Comparison of ENCODE assay signal across 11 cellular contexts in the genomic region with DNA sequence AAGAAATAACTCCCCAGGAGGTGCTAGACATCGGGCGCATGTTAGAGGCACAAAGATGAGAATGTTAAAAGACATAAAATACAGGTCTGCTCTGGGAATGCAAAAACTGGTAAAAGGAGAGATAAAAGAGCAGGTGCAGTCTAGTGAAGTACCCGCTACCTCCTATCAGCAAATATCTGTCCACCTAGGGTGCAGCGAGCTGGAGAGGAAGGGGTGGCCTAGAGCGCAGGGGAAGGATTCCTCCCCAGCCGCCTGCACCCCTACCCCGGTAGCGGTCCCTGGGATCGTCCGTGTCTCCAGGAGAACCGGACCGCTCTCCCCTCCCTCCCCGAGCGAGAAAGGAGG. TPM values are rescaled to one million over a fixed set of nuclear protein-coding genes. Genes with fewer than 3 reads are reported as not detected.
DNase-seq lines count a peak whose midpoint lies in the region; ATAC-seq and TF ChIP-seq lines count a peak whose summit lies in the region.
"Had no signal": no experiment of that assay in that cellular context is flagged by ENCODE, and none has a peak within 500 bp of the region (broad histone marks: within the 10 kb centered on the region; RNA-seq: fewer than 3 reads in every experiment).

No MANE protein-coding gene starts in this region.

- peaks cover 11% of the 10 kb centered on the region for H3K4me1 Mint-ChIP-seq in stimulated activated naive CD8-positive, alpha-beta T cell treated with anti-CD3 and anti-CD28 coated beads, Interleukin-15, Interleukin-2, amounts not matched to agents 100 ng/mL and 50 ng/mL, for 24 hours (ENCODE audit: low read depth)
- H3K4me1 Mint-ChIP-seq in natural killer cell: peaks cover 11 to 15% of the 10 kb centered on the region in 2 donors

- no peaks in the 10 kb centered on the region for H3K9me3 ChIP-seq in colonic mucosa

- H3K27me3 Mint-ChIP-seq in stimulated activated naive CD8-positive, alpha-beta T cell treated with anti-CD3 and anti-CD28 coated beads, Interleukin-15, Interleukin-2, amounts not matched to agents 100 ng/mL and 50 ng/mL, for 24 hours: peaks cover 42% of the 10 kb centered on the region
- peaks cover 42 to 43% of the 10 kb centered on the region in 2 donors for H3K27me3 Mint-ChIP-seq in natural killer cell (ENCODE audit: low read depth in 2 of 2)

- H3K27me3 ChIP-seq in colonic mucosa: no peaks in the 10 kb centered on the region

- H3K36me3 Mint-ChIP-seq in stimulated activated naive CD8-positive, alpha-beta T cell treated with anti-CD3 and anti-CD28 coated beads, Interleukin-15, Interleukin-2, amounts not matched to agents 100 ng/mL and 50 ng/mL, for 24 hours (ENCODE audit: low read depth): peaks cover 9% of the 10 kb centered on the region
- peaks cover 17% of the 10 kb centered on the region for H3K36me3 Mint-ChIP-seq in natural killer cell

- peaks cover 23% of the 10 kb centered on the region for H3K9me3 Mint-ChIP-seq in stimulated activated naive CD8-positive, alpha-beta T cell treated with anti-CD3 and anti-CD28 coated beads, Interleukin-15, Interleukin-2, amounts not matched to agents 100 ng/mL and 50 ng/mL, for 24 hours
- peaks cover 7 to 12% of the 10 kb centered on the region in 2 donors for H3K9me3 Mint-ChIP-seq in natural killer cell

- no peak for DNase-seq in stimulated activated naive CD8-positive, alpha-beta T cell treated with anti-CD3 and anti-CD28 coated beads, Interleukin-15, Interleukin-2, amounts not matched to agents 100 U/mL and 50 U/mL, for 24 hours
- DNase-seq in colonic mucosa (no peak), natural killer cell (no peak), HT-29 (ENCODE audit: low spot score) (no peak)
- no peak for DNase-seq in stimulated activated CD4-positive, alpha-beta T cell treated with anti-CD3 and anti-CD28 coated beads, Interleukin-4, amount 100 ng/mL, for 1 hour

- no peak overlapping the region for H3K27ac ChIP-seq in colonic mucosa

- no peak for ATAC-seq in stimulated activated naive CD8-positive, alpha-beta T cell treated with anti-CD3 and anti-CD28 coated beads, Interleukin-15, Interleukin-2, amounts not matched to agents 100 U/mL and 50 U/mL, for 24 hours
- ATAC-seq in natural killer cell (no peak), GM21515 (IDR thresholded peaks at IDR 0.05; ENCODE audit: unreplicated experiment) (no peak), GM19023 (IDR thresholded peaks at IDR 0.05; ENCODE audit: unreplicated experiment) (no peak)

- intact Hi-C loops in colonic mucosa (cut with DNase I) (no loop called here), natural killer cell (cut with micrococcal nuclease) (no loop called here)

- H3K9ac ChIP-seq in colonic mucosa (ENCODE audit: low read depth in 2 of 2, low read length in 2 of 2): peak overlapping the region; percentile 61 to 75

- no peak for TF ChIP-seq CTCF in colonic mucosa (IDR thresholded peaks at IDR 0.05)
- no peak for TF ChIP-seq CTCF in natural killer cell (IDR thresholded peaks at IDR 0.05)

- peak overlapping the region; percentile 45 for H3K4me3 ChIP-seq in colonic mucosa

- no peaks in the 10 kb centered on the region for H3K36me3 ChIP-seq in colonic mucosa

- no peaks in the 10 kb centered on the region for H3K4me1 ChIP-seq in colonic mucosa

- H3K27ac Mint-ChIP-seq in stimulated activated naive CD8-positive, alpha-beta T cell treated with anti-CD3 and anti-CD28 coated beads, Interleukin-15, Interleukin-2, amounts not matched to agents 100 ng/mL and 50 ng/mL, for 24 hours: peak overlapping the region; percentile 9
- H3K27ac Mint-ChIP-seq in natural killer cell: no peak overlapping the region

- H3K4me3 Mint-ChIP-seq in stimulated activated naive CD8-positive, alpha-beta T cell treated with anti-CD3 and anti-CD28 coated beads, Interleukin-15, Interleukin-2, amounts not matched to agents 100 ng/mL and 50 ng/mL, for 24 hours: peak overlapping the region; percentile 65
- H3K4me3 Mint-ChIP-seq in natural killer cell: peak overlapping the region; percentile 79

RNA-seq across cellular contexts. Expression of a gene that starts 0.2 kb away (rescaled TPM):
- total RNA-seq in colonic mucosa (1 to 10 TPM; 2.8 to 5.5 TPM), natural killer cell (1 to 10 TPM; 1.2 to 2.7 (median 1.7) TPM)
- not detected in 2 replicates for total RNA-seq in HT-29 (2014; rRNA removed; shearing (Covaris generic))
- total RNA-seq: NCI-H460 had no signal

RNA-seq across cellular contexts. Expression of a gene that starts 30.0 kb away (rescaled TPM):
- total RNA-seq in colonic mucosa (under 1 TPM in 1 of 2 donors, not detected in 1; 0.20 TPM), natural killer cell (not detected)
- total RNA-seq in HT-29 (2014; rRNA removed; shearing (Covaris generic)): not detected in 2 replicates
- total RNA-seq: activated CD8-positive, alpha-beta memory T cell treated with anti-CD3 and anti-CD28 coated beads for 36 hours; glomerular endothelial cell; NCI-H460 had no signal
